8 cellular contexts compared by ENCODE assay signal in the genomic region with DNA sequence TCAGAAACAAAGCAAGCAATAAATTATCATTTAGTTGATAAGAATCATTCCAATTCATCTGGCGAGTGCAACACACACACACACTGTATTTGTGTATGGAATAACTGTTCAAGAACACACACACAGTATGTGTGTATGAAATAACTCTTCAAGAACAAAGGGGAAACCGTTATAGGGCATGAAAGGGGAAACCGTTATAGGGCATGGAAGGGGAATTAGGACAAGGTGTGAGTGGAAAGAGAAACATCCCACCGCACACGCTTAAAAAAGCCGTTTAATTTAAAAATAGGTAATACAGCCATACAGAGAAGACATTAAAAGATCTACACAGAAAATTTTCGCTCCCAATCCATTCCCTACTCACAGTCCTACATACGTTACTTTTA. TPM values are rescaled to one million over a fixed set of nuclear protein-coding genes. Genes with fewer than 3 reads are reported as not detected.
DNase-seq lines count a peak whose midpoint lies in the region; ATAC-seq and TF ChIP-seq lines count a peak whose summit lies in the region.

No MANE protein-coding gene starts in this region.

- H3K4ac ChIP-seq in mesenchymal stem cell (ENCODE audit: low read depth in 1 of 2, low read length in 2 of 2), result peak overlapping the region in 1 of 2 experiments; percentile 37

- CTCF ChIA-PET in BJ (lab: Yijun Ruan, JAX), result no interaction called here

- 6% methylated on average over 5 of the region's 8 CpGs for WGBS in mesenchymal stem cell

- H2AK5ac ChIP-seq in mesenchymal stem cell (ENCODE audit: low read length, severe bottlenecking), result no peak overlapping the region

- H3K4me2 ChIP-seq in mesenchymal stem cell (ENCODE audit: low read length, poor library complexity, severe bottlenecking), result peak overlapping the region; percentile 74

- no peak overlapping the region for H2BK12ac ChIP-seq in mesenchymal stem cell (ENCODE audit: low read length in 2 of 2)

- H3K27me3 ChIP-seq in BJ (ENCODE audit: control insufficient read depth, insufficient read depth, low read length) (no peaks in the 10 kb centered on the region), ascending aorta (no peaks in the 10 kb centered on the region), mesenchymal stem cell (ENCODE audit: control insufficient read depth in 1 of 2, insufficient read depth in 1 of 2, low read length in 2 of 2) (no peaks in the 10 kb centered on the region)

- H2BK120ac ChIP-seq in mesenchymal stem cell (ENCODE audit: low read depth, low read length), result no peak overlapping the region

- intact Hi-C loops in ascending aorta (cut with DNase I), result loop anchor here (1.0 to 10.0 kb wide), 4 partner anchors 18 to 350 kb away; a partner anchor contains a TSS

- peak overlapping the region; percentile 95 for H3K4me3 ChIP-seq in BJ (ENCODE audit: low read depth, low read length)
- H3K4me3 ChIP-seq in ascending aorta, result peak overlapping the region; percentile 90 to 94
- H3K4me3 ChIP-seq in mesenchymal stem cell (ENCODE audit: insufficient read depth in 1 of 2, low read depth in 1 of 2, low read length in 2 of 2), result peak overlapping the region in 1 of 2 experiments; percentile 98

- ATAC-seq in HG02852 (IDR thresholded peaks at IDR 0.05; ENCODE audit: unreplicated experiment) (peak; percentile 1), HG02678 (IDR thresholded peaks at IDR 0.05; ENCODE audit: unreplicated experiment) (no peak)

- H3K14ac ChIP-seq in mesenchymal stem cell (ENCODE audit: low read length in 2 of 2), result no peak overlapping the region

- POLR2A ChIA-PET in BJ (lab: Charles Lee), result no interaction called here

- H4K8ac ChIP-seq in mesenchymal stem cell (ENCODE audit: low read length), result no peak overlapping the region

- H3K4me1 ChIP-seq in ascending aorta (peaks cover 5 to 18% of the 10 kb centered on the region in 2 donors), mesenchymal stem cell (ENCODE audit: control insufficient read depth, insufficient read depth, low read depth, low read length) (peaks cover 3% of the 10 kb centered on the region)

- no peak overlapping the region for H2BK15ac ChIP-seq in mesenchymal stem cell (ENCODE audit: low read depth, poor library complexity, severe bottlenecking)

- H4K91ac ChIP-seq in mesenchymal stem cell (ENCODE audit: low read length), result no peak overlapping the region

- peaks cover 9% of the 10 kb centered on the region for H3K79me1 ChIP-seq in mesenchymal stem cell (replicated peaks; ENCODE audit: low read length, poor library complexity, severe bottlenecking)

- H2BK5ac ChIP-seq in mesenchymal stem cell (ENCODE audit: low read depth, low read length, poor library complexity, severe bottlenecking), result no peak overlapping the region

- no peak overlapping the region for H2AFZ ChIP-seq in mesenchymal stem cell (ENCODE audit: low read depth, low read length)

- H3K36me3 ChIP-seq in BJ (ENCODE audit: control insufficient read depth, insufficient read depth, low read length) (peaks cover 3% of the 10 kb centered on the region; the same call in 1 of the 2 replicates), ascending aorta (peaks cover 2 to 6% of the 10 kb centered on the region in 2 donors), mesenchymal stem cell (ENCODE audit: control insufficient read depth in 1 of 2, insufficient read depth in 2 of 2, low read depth in 1 of 2, low read length in 2 of 2) (peaks cover under 1 to 18% of the 10 kb centered on the region in 2 experiments)

- no peak overlapping the region for H3K18ac ChIP-seq in mesenchymal stem cell (ENCODE audit: low read depth in 1 of 2, low read length in 2 of 2)

- H3K9me3 ChIP-seq in ascending aorta (no peaks in the 10 kb centered on the region), mesenchymal stem cell (ENCODE audit: control insufficient read depth, low read length) (no peaks in the 10 kb centered on the region)

- TF ChIP-seq CTCF in BJ (IDR thresholded peaks at IDR 0.05; ENCODE audit: insufficient read depth, low read depth, low read length) (no peak), ascending aorta (IDR thresholded peaks at IDR 0.05) (no peak)

- H3K27ac ChIP-seq in ascending aorta (peak overlapping the region; percentile 4 to 15), mesenchymal stem cell (ENCODE audit: low read length, poor library complexity, severe bottlenecking) (no peak overlapping the region)

- peak overlapping the region; percentile 92 for H3K9ac ChIP-seq in mesenchymal stem cell (ENCODE audit: low read length)

- no peak for DNase-seq in BJ (ENCODE audit: low read depth)
- no peak for DNase-seq in ascending aorta (ENCODE audit: low spot score in 2 of 2)
- DNase-seq in mesenchymal stem cell, result no peak
- no peak for DNase-seq in NCI-H2171 (lab: John Stamatoyannopoulos, UW)
- no peak for DNase-seq in NCI-H1092 treated with DMSO at 0.1 percent for 48 hours (lab: John Stamatoyannopoulos, UW)
- DNase-seq in activated gamma-delta T cell (lab: John Stamatoyannopoulos, UW), result no peak

- H3K23ac ChIP-seq in mesenchymal stem cell (ENCODE audit: low read length in 2 of 2), result no peak overlapping the region

RNA-seq across cellular contexts. Expression of a gene that starts 0.6 kb away (rescaled TPM):
- 41.6 and 58.7 TPM in 2 replicates for polyA plus RNA-seq in BJ (2011; rRNA removed)
- 23.3 and 29.9 TPM in 2 replicates for polyA minus RNA-seq in BJ (2011; rRNA and poly(A)+ RNA removed)
- total RNA-seq in ascending aorta, result 42.6 TPM
- 28.6 TPM for polyA plus RNA-seq in mesenchymal stem cell (2013, experiment 1 of 2)
- 29.9 TPM for polyA plus RNA-seq in mesenchymal stem cell (2013, experiment 2 of 2)

RNA-seq across cellular contexts. Expression of a gene that starts 18.2 kb away (rescaled TPM):
- polyA plus RNA-seq in BJ (2011; rRNA removed), result 12.4 and 29.1 TPM in 2 replicates
- 5.2 and 9.6 TPM in 2 replicates for polyA minus RNA-seq in BJ (2011; rRNA and poly(A)+ RNA removed)
- 31.9 TPM for total RNA-seq in ascending aorta
- 75.3 TPM for polyA plus RNA-seq in mesenchymal stem cell (2013, experiment 1 of 2)
- 68.7 TPM for polyA plus RNA-seq in mesenchymal stem cell (2013, experiment 2 of 2)
